In genomic region chr15:60507596-60508424, GRCh38 we compare ENCODE assay signal across 8 cellular contexts. TPM values are rescaled to one million over a fixed set of nuclear protein-coding genes. Genes with fewer than 3 reads are reported as not detected.
DNase-seq lines count a peak whose midpoint lies in the region; ATAC-seq and TF ChIP-seq lines count a peak whose summit lies in the region.

No MANE protein-coding gene starts in this region.

- DNase-seq in Calu3 (peak; percentile 62), NCI-H446 (lab: John Stamatoyannopoulos, UW) (peak; percentile 12 to 53)
- DNase-seq in activated CD4-positive, alpha-beta T cell treated with anti-CD3 and anti-CD28 coated beads, Interleukin-2, amount 50 U/mL, for 1 hour = peak; percentile 41
- DNase-seq in naive thymus-derived CD4-positive, alpha-beta T cell = peak in 7 of 9 donors; percentile 55 to 80 (median 73)

- ATAC-seq in GM19043 (IDR thresholded peaks at IDR 0.05; ENCODE audit: low read depth, unreplicated experiment) (peak; percentile 86), HG03139 (IDR thresholded peaks at IDR 0.05; ENCODE audit: unreplicated experiment) (peak; percentile 79), esophagus mucosa (peak; percentile 86), HG03457 (IDR thresholded peaks at IDR 0.05; ENCODE audit: unreplicated experiment) (no peak)
- ATAC-seq in naive thymus-derived CD4-positive, alpha-beta T cell = peak; percentile 97

- peak overlapping the region; percentile 6 for H3K27ac ChIP-seq in naive thymus-derived CD4-positive, alpha-beta T cell (ENCODE audit: low read depth, low read length)

- no TSS peak for BruUV-seq in Calu3 (replicated peaks; lab: Mats Ljungman, UMichigan)

- intact Hi-C loops in Calu3 (cut with micrococcal nuclease; ENCODE audit: unreplicated experiment) = loop anchor here (1.0 to 5.0 kb wide), 4 partner anchors 12 to 424 kb away; no protein-coding TSS in a partner anchor
- intact Hi-C loops in naive thymus-derived CD4-positive, alpha-beta T cell (cut with micrococcal nuclease) = loop anchor here (1.0 to 10.0 kb wide), 13 partner anchors 12 to 1327 kb away; no protein-coding TSS in a partner anchor

- H3K4me3 Mint-ChIP-seq in Calu3 (ENCODE audit: low read depth, unreplicated experiment) = no peak overlapping the region
- peak overlapping the region in 5 of 10 donors; percentile 7 to 30 (median 10) for H3K4me3 Mint-ChIP-seq in naive thymus-derived CD4-positive, alpha-beta T cell

- H3K27me3 Mint-ChIP-seq in Calu3 (ENCODE audit: unreplicated experiment) = no peaks in the 10 kb centered on the region
- no peaks in the 10 kb centered on the region for H3K27me3 Mint-ChIP-seq in naive thymus-derived CD4-positive, alpha-beta T cell

- H3K9me3 ChIP-seq in naive thymus-derived CD4-positive, alpha-beta T cell (ENCODE audit: control insufficient read depth in 2 of 3, low read length in 3 of 3) = no peaks in the 10 kb centered on the region

- no peak overlapping the region for H3K27ac Mint-ChIP-seq in Calu3 (ENCODE audit: unreplicated experiment)
- peak overlapping the region; percentile 38 to 86 (median 55) for H3K27ac Mint-ChIP-seq in naive thymus-derived CD4-positive, alpha-beta T cell

- POLR2A ChIA-PET in naive thymus-derived CD4-positive, alpha-beta T cell (lab: Charles Lee) = interaction anchor here (0.8 to 1.5 kb wide), 3 partner anchors 73 to 155 kb away, joined by 3 read pairs; no protein-coding TSS in a partner anchor

- H3K36me3 ChIP-seq in naive thymus-derived CD4-positive, alpha-beta T cell (ENCODE audit: control insufficient read depth in 2 of 3, insufficient read depth in 3 of 3, low read length in 3 of 3) = peaks cover under 1 to 45% (median 34%) of the 10 kb centered on the region in 3 experiments

- peaks cover 4 to 7% of the 10 kb centered on the region in 2 donors for H3K4me1 ChIP-seq in naive thymus-derived CD4-positive, alpha-beta T cell (ENCODE audit: control insufficient read depth in 2 of 2, insufficient read depth in 2 of 2, low read length in 2 of 2)

- no peaks in the 10 kb centered on the region for H3K36me3 Mint-ChIP-seq in Calu3 (ENCODE audit: insufficient read depth, unreplicated experiment)
- H3K36me3 Mint-ChIP-seq in naive thymus-derived CD4-positive, alpha-beta T cell = peaks cover 0 to 32% (median 28%) of the 10 kb centered on the region in 5 donors

- no peak overlapping the region for H3K4me3 ChIP-seq in naive thymus-derived CD4-positive, alpha-beta T cell (ENCODE audit: low read length)

- H3K9me3 Mint-ChIP-seq in Calu3 (ENCODE audit: low read depth, unreplicated experiment) = no peaks in the 10 kb centered on the region
- no peaks in the 10 kb centered on the region for H3K9me3 Mint-ChIP-seq in naive thymus-derived CD4-positive, alpha-beta T cell

- TF ChIP-seq CTCF in Calu3 (IDR thresholded peaks at IDR 0.05; ENCODE audit: unreplicated experiment) = peak; percentile 67

- H3K4me1 Mint-ChIP-seq in Calu3 (ENCODE audit: low read depth, unreplicated experiment) = peaks cover 12% of the 10 kb centered on the region
- H3K4me1 Mint-ChIP-seq in naive thymus-derived CD4-positive, alpha-beta T cell = peaks cover 16 to 60% (median 42%) of the 10 kb centered on the region in 7 donors

- CTCF ChIA-PET in Calu3 (lab: Charles Lee) = interaction anchor here (0.5 to 2.5 kb wide), 5 partner anchors 9 to 409 kb away, joined by 3 to 18 read pairs (median 4); no protein-coding TSS in a partner anchor
- CTCF ChIA-PET in naive thymus-derived CD4-positive, alpha-beta T cell (lab: Charles Lee) = interaction anchor here (0.6 to 4.0 kb wide), 22 partner anchors 10 to 543 kb away, joined by 3 to 34 read pairs (median 4); no protein-coding TSS in a partner anchor

- no peaks in the 10 kb centered on the region for H3K27me3 ChIP-seq in naive thymus-derived CD4-positive, alpha-beta T cell (ENCODE audit: control insufficient read depth in 2 of 2, insufficient read depth in 2 of 2, low read length in 2 of 2)

RNA-seq across cellular contexts. Expression of gene ICE2, which starts 28.9 kb away (rescaled TPM):
- total RNA-seq in Calu3 (2022) (74.2 and 76.7 TPM in 2 replicates), esophagus mucosa (29.1 TPM)
- 10 to 100 TPM; 44.8 to 70.9 (median 68.0) TPM for total RNA-seq in naive thymus-derived CD4-positive, alpha-beta T cell
- polyA plus RNA-seq in naive thymus-derived CD4-positive, alpha-beta T cell = 10 to 100 TPM; 45.6 to 54.7 TPM
